2 cellular contexts compared by ENCODE assay signal in genomic region chr6:15843764-15844163, GRCh38.
TF ChIP-seq lines count a peak whose summit lies in the region.

No MANE protein-coding gene starts in this region.

TF ChIP-seq in HEK293, 187 proteins besides CTCF, POLR2A, EP300 and RAD21 (continued from another document):
- 0 out of 2 replicates have a peak, but pooled peaks have one; percentile 6 for TF ChIP-seq TRIM28 (IDR thresholded peaks at IDR 0.05; ENCODE audit: borderline replicate concordance, low read length)
TF ChIP-seq in HEK293: peak in this region for 1.

TF ChIP-seq in H1, 55 proteins besides CTCF, POLR2A, EP300 and RAD21 (continued from another document):
- TF ChIP-seq JUN (IDR thresholded peaks at IDR 0.05; ENCODE audit: low read depth, low read length) (no peak), CHD1 (IDR thresholded peaks at IDR 0.05; ENCODE audit: low read depth, low read length) (no peak), ATF2 (IDR thresholded peaks at IDR 0.05; ENCODE audit: low read length) (no peak), SAP30 (IDR thresholded peaks at IDR 0.05; ENCODE audit: insufficient read depth, insufficient replicate concordance, low read length) (no peak), GABPA (IDR thresholded peaks at IDR 0.05; ENCODE audit: borderline replicate concordance, insufficient read depth, low read length) (no peak), TEAD4 (IDR thresholded peaks at IDR 0.05; ENCODE audit: low read depth, low read length) (no peak), YY1 (IDR thresholded peaks at IDR 0.05; ENCODE audit: low read depth, low read length) (no peak), PHF8 (conservative IDR thresholded peaks at IDR 0.05; ENCODE audit: low read depth, low read length) (no peak), SP1 (IDR thresholded peaks at IDR 0.05; ENCODE audit: low read depth, low read length) (no peak), HDAC2 (IDR thresholded peaks at IDR 0.05; ENCODE audit: borderline replicate concordance in 1 of 2, low read depth in 2 of 2, low read length in 2 of 2) (no peak), TBP (IDR thresholded peaks at IDR 0.05; ENCODE audit: low read depth, low read length) (no peak), TCF12 (IDR thresholded peaks at IDR 0.05; ENCODE audit: low read depth, low read length) (no peak), RBBP5 (IDR thresholded peaks at IDR 0.05; ENCODE audit: borderline replicate concordance, low read depth, low read length) (no peak), GTF2F1 (IDR thresholded peaks at IDR 0.05; ENCODE audit: borderline replicate concordance, low read depth, low read length) (no peak), CBX5 (IDR thresholded peaks at IDR 0.05; ENCODE audit: low read depth, low read length) (no peak)
- TF ChIP-seq, protein P1, sequence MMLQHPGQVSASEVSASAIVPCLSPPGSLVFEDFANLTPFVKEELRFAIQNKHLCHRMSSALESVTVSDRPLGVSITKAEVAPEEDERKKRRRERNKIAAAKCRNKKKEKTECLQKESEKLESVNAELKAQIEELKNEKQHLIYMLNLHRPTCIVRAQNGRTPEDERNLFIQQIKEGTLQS (IDR thresholded peaks at IDR 0.05; ENCODE audit: insufficient read depth, low read depth, low read length), result no peak
